In the genomic region with DNA sequence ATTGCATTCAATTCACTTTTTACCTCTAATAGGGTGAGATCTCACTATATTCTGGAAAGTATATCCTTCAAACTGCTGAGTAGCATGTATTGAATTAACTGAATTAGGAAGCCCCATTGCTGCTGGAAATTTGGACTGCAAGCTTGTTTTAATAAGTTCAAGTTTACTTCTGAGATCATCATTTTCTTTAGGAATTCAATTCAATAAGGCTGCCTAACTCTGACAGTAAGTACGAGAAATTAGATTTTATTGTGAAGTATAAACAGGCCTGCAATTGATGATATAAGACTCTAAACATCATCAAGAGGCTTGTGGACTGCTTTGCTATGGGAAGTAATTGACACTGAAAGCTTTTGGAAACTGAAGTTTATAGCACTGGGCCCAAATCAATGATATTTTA, we compare ENCODE assay signal across 18 cellular contexts. TPM values are rescaled to one million over a fixed set of nuclear protein-coding genes. Genes with fewer than 3 reads are reported as not detected.
A peak's percentile ranks its signal among the peaks of the same experiment; 100 is the strongest.
DNase-seq lines count a peak whose midpoint lies in the region; ATAC-seq and TF ChIP-seq lines count a peak whose summit lies in the region.
"Had no signal": no experiment of that assay in that cellular context is flagged by ENCODE, and none has a peak within 500 bp of the region (broad histone marks: within the 10 kb centered on the region; RNA-seq: fewer than 3 reads in every experiment).

No MANE protein-coding gene starts in this region.

- CTCF ChIA-PET in SK-N-SH (lab: Yijun Ruan, JAX): interaction anchor here (0.6 to 1.4 kb wide), 2 partner anchors 11 to 142 kb away, joined by 3 to 5 read pairs; no protein-coding TSS in a partner anchor

- 93% methylated on average over 1 of the region's 1 CpG for WGBS in SK-N-SH (ENCODE audit: low lambda C conversion rate)

- no peak for TF ChIP-seq RAD21 in SK-N-SH (IDR thresholded peaks at IDR 0.05; ENCODE audit: low read length)

- no peak overlapping the region for H2AFZ ChIP-seq in SK-N-SH (ENCODE audit: low read depth)
- H2AFZ ChIP-seq in osteoblast (ENCODE audit: low read length): no peak overlapping the region

- H3K27me3 ChIP-seq in SK-N-SH (ENCODE audit: insufficient read depth): no peaks in the 10 kb centered on the region
- H3K27me3 ChIP-seq in brain microvascular endothelial cell (replicated peaks): no peaks in the 10 kb centered on the region
- no peaks in the 10 kb centered on the region for H3K27me3 ChIP-seq in osteoblast (ENCODE audit: insufficient read depth, low read length)
- H3K27me3 ChIP-seq in right atrium auricular region: no peaks in the 10 kb centered on the region

- no peak for TF ChIP-seq EP300 in SK-N-SH (IDR thresholded peaks at IDR 0.05; ENCODE audit: borderline replicate concordance in 1 of 2, low read depth in 1 of 2, low read length in 1 of 2)

- H3K4me3 ChIP-seq in SK-N-SH (ENCODE audit: low read depth in 2 of 2, low read length in 1 of 2): no peak overlapping the region
- H3K4me3 ChIP-seq in brain microvascular endothelial cell (ENCODE audit: low read depth, low read length): no peak overlapping the region
- no peak overlapping the region for H3K4me3 ChIP-seq in osteoblast (ENCODE audit: insufficient read depth, low read length)
- H3K4me3 ChIP-seq in right atrium auricular region: no peak overlapping the region

- H3K9me2 ChIP-seq in SK-N-SH: no peaks in the 10 kb centered on the region

- H3K9me3 ChIP-seq in SK-N-SH (no peaks in the 10 kb centered on the region), osteoblast (ENCODE audit: low read depth, low read length) (no peaks in the 10 kb centered on the region), right atrium auricular region (no peaks in the 10 kb centered on the region)

- H3K36me3 ChIP-seq in SK-N-SH (replicated peaks in 1 of 2; ENCODE audit: control insufficient read depth in 1 of 2, insufficient read depth in 2 of 2, low read length in 1 of 2) (no peaks in the 10 kb centered on the region), brain microvascular endothelial cell (replicated peaks) (no peaks in the 10 kb centered on the region), osteoblast (ENCODE audit: insufficient read depth, low read length) (no peaks in the 10 kb centered on the region), right atrium auricular region (no peaks in the 10 kb centered on the region)

- H3K9ac ChIP-seq in SK-N-SH: no peak overlapping the region

- TF ChIP-seq CTCF in SK-N-SH (IDR thresholded peaks at IDR 0.05): no peak
- TF ChIP-seq CTCF in brain microvascular endothelial cell (IDR thresholded peaks at IDR 0.05; ENCODE audit: low read depth, low read length, missing control alignments): no peak
- TF ChIP-seq CTCF in osteoblast (IDR thresholded peaks at IDR 0.05; ENCODE audit: extremely low read depth, low read depth, low read length): no peak
- TF ChIP-seq CTCF in right atrium auricular region (IDR thresholded peaks at IDR 0.05): no peak

- in situ Hi-C loops in brain microvascular endothelial cell (cut with HindIII; ENCODE audit: low pct_ligation_motif_present, low sequenced_read_pairs): no loop called here

- ATAC-seq in SK-N-SH treated with all-trans-retinoic acid at 6 μM for 48 hours: peak; percentile 26; the same call in 1 of the 3 replicates

- H3F3A ChIP-seq in SK-N-SH (replicated peaks; ENCODE audit: insufficient read depth): peaks cover 4% of the 10 kb centered on the region

- H3K4me1 ChIP-seq in SK-N-SH (ENCODE audit: control insufficient read depth in 1 of 2, insufficient read depth in 2 of 2, low read depth in 1 of 2, low read length in 1 of 2) (no peaks in the 10 kb centered on the region), osteoblast (ENCODE audit: insufficient read depth, low read length) (peaks cover 19% of the 10 kb centered on the region), right atrium auricular region (no peaks in the 10 kb centered on the region)

- H4K20me1 ChIP-seq in SK-N-SH (ENCODE audit: insufficient read depth) (no peaks in the 10 kb centered on the region), osteoblast (ENCODE audit: insufficient read depth, low read length) (no peaks in the 10 kb centered on the region)

- no peak for DNase-seq in SK-N-SH
- no peak for DNase-seq in brain microvascular endothelial cell
- no peak for DNase-seq in osteoblast (ENCODE audit: insufficient read length, low spot score, missing footprints)
- no peak for DNase-seq in COLO829 (ENCODE audit: low spot score)
- DNase-seq in right atrium auricular region (ENCODE audit: low spot score): no peak
- DNase-seq in NCI-H1417 treated with DMSO at 0.1 percent for 48 hours (lab: John Stamatoyannopoulos, UW): no peak
- DNase-seq: DMS153, DND-41, NCI-H1048, NCI-H1417, NCI-H1694 treated with DMSO at 0.1 percent for 48 hours, NCI-H2081, NCI-H2171, NCI-H510A, NCI-H69 had no signal

- H3K4me2 ChIP-seq in SK-N-SH: no peak overlapping the region
- H3K4me2 ChIP-seq in osteoblast (ENCODE audit: insufficient read depth, low read length): no peak overlapping the region

- POLR2A ChIA-PET in SK-N-SH (lab: Yijun Ruan, JAX): no interaction called here

- peak overlapping the region in 1 of 2 experiments; percentile 49; a peak in 2 of 4 replicates for H3K27ac ChIP-seq in SK-N-SH (ENCODE audit: low read depth in 2 of 2, low read length in 1 of 2)
- H3K27ac ChIP-seq in brain microvascular endothelial cell: peak overlapping the region; percentile 57
- H3K27ac ChIP-seq in osteoblast (ENCODE audit: low read depth, low read length): peak overlapping the region; percentile 85
- H3K27ac ChIP-seq in right atrium auricular region: no peak overlapping the region
- H3K27ac ChIP-seq: 22Rv1, HL-60 had no signal

- H3K79me2 ChIP-seq in SK-N-SH (ENCODE audit: insufficient read depth) (no peaks in the 10 kb centered on the region), osteoblast (ENCODE audit: insufficient read depth, low read length) (peaks cover 5% of the 10 kb centered on the region)

TF ChIP-seq in SK-N-SH treated with all-trans-retinoic acid at 6 μM for 48 hours, 23 proteins besides CTCF, POLR2A, EP300 and RAD21 (continues in another document):
- TF ChIP-seq TCF4 (CRISPR knock-in tag; IDR thresholded peaks at IDR 0.05; ENCODE audit: borderline replicate concordance) (no peak), ZNF70 (CRISPR knock-in tag; IDR thresholded peaks at IDR 0.05) (no peak), ISL1 (CRISPR knock-in tag; IDR thresholded peaks at IDR 0.05) (peak; percentile 68)
- TF ChIP-seq, protein P1, sequence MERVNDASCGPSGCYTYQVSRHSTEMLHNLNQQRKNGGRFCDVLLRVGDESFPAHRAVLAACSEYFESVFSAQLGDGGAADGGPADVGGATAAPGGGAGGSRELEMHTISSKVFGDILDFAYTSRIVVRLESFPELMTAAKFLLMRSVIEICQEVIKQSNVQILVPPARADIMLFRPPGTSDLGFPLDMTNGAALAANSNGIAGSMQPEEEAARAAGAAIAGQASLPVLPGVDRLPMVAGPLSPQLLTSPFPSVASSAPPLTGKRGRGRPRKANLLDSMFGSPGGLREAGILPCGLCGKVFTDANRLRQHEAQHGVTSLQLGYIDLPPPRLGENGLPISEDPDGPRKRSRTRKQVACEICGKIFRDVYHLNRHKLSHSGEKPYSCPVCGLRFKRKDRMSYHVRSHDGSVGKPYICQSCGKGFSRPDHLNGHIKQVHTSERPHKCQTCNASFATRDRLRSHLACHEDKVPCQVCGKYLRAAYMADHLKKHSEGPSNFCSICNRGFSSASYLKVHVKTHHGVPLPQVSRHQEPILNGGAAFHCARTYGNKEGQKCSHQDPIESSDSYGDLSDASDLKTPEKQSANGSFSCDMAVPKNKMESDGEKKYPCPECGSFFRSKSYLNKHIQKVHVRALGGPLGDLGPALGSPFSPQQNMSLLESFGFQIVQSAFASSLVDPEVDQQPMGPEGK (CRISPR knock-in tag; IDR thresholded peaks at IDR 0.05; ENCODE audit: borderline replicate concordance): no peak

TF ChIP-seq in SK-N-SH, 30 proteins besides CTCF, POLR2A, EP300 and RAD21 (continues in another document):
- TF ChIP-seq SIN3A (IDR thresholded peaks at IDR 0.05; ENCODE audit: borderline replicate concordance, low read depth, low read length) (no peak), YY1 (IDR thresholded peaks at IDR 0.05; ENCODE audit: low read depth) (no peak), JUND (IDR thresholded peaks at IDR 0.05) (no peak), TAF1 (IDR thresholded peaks at IDR 0.05; ENCODE audit: borderline replicate concordance, low read depth, low read length) (no peak), SMC3 (IDR thresholded peaks at IDR 0.05; ENCODE audit: low read depth, low read length) (no peak), EZH2phosphoT487 (IDR thresholded peaks at IDR 0.05; ENCODE audit: borderline replicate concordance, low read depth) (no peak)
- TF ChIP-seq, protein P2, sequence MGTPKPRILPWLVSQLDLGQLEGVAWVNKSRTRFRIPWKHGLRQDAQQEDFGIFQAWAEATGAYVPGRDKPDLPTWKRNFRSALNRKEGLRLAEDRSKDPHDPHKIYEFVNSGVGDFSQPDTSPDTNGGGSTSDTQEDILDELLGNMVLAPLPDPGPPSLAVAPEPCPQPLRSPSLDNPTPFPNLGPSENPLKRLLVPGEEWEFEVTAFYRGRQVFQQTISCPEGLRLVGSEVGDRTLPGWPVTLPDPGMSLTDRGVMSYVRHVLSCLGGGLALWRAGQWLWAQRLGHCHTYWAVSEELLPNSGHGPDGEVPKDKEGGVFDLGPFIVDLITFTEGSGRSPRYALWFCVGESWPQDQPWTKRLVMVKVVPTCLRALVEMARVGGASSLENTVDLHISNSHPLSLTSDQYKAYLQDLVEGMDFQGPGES (IDR thresholded peaks at IDR 0.05; ENCODE audit: low read depth, low read length): no peak
- TF ChIP-seq, protein P3, sequence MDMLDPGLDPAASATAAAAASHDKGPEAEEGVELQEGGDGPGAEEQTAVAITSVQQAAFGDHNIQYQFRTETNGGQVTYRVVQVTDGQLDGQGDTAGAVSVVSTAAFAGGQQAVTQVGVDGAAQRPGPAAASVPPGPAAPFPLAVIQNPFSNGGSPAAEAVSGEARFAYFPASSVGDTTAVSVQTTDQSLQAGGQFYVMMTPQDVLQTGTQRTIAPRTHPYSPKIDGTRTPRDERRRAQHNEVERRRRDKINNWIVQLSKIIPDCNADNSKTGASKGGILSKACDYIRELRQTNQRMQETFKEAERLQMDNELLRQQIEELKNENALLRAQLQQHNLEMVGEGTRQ (IDR thresholded peaks at IDR 0.05; ENCODE audit: borderline replicate concordance, low read depth, low read length): no peak
- TF ChIP-seq, protein P4, sequence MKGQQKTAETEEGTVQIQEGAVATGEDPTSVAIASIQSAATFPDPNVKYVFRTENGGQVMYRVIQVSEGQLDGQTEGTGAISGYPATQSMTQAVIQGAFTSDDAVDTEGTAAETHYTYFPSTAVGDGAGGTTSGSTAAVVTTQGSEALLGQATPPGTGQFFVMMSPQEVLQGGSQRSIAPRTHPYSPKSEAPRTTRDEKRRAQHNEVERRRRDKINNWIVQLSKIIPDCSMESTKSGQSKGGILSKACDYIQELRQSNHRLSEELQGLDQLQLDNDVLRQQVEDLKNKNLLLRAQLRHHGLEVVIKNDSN (IDR thresholded peaks at IDR 0.05; ENCODE audit: borderline replicate concordance, low read depth): no peak

RNA-seq across cellular contexts. Expression of a gene that starts 44.4 kb away (rescaled TPM):
- polyA plus RNA-seq in SK-N-SH (2012; rRNA removed): 2.4 and 3.3 TPM in 2 replicates
- 4.4 and 5.7 TPM in 2 replicates for polyA plus RNA-seq in SK-N-SH (2012; cell fraction: cytosol; rRNA removed)
- 1.1 and 2.3 TPM in 2 replicates for polyA plus RNA-seq in SK-N-SH (2012; cell fraction: nucleus; rRNA removed)
- total RNA-seq in osteoblast: 15.9 and 18.0 TPM in 2 replicates
- 10 to 100 TPM; 12.0 to 15.1 TPM for total RNA-seq in right atrium auricular region

Comparison
In these comparisons a context has a peak if more than half of its experiments do, and no peak if none do; other contexts are left out.
1. H3K27ac ChIP-seq: peak in brain microvascular endothelial cell (single experiment) and osteoblast (single experiment); none in right atrium auricular region (0 of 2).